In genomic region chr6:33904050-33904827, GRCh38 we compare ENCODE assay signal across 8 cellular contexts.
DNase-seq lines count a peak whose midpoint lies in the region; ATAC-seq and TF ChIP-seq lines count a peak whose summit lies in the region.

No MANE protein-coding gene starts in this region.

- peak overlapping the region; percentile 73 for H3K4me3 Mint-ChIP-seq in activated CD4-positive, alpha-beta memory T cell treated with anti-CD3 and anti-CD28 coated beads, Interleukin-2, amount 10 ng/mL, durations not matched to agents 7 days and 5 days
- peak overlapping the region; percentile 44 for H3K4me3 Mint-ChIP-seq in stimulated activated naive CD8-positive, alpha-beta T cell treated with anti-CD3 and anti-CD28 coated beads, Interleukin-15, Interleukin-2, amounts not matched to agents 100 ng/mL and 50 ng/mL, for 24 hours

- no peak overlapping the region for H3K4me3 ChIP-seq in coronary artery

- POLR2A ChIA-PET in activated CD4-positive, alpha-beta memory T cell treated with anti-CD3 and anti-CD28 coated beads, Interleukin-2, amount 10 ng/mL, durations not matched to agents 7 days and 5 days (lab: Charles Lee): interaction anchor here (0.6 to 3.4 kb wide), 17 partner anchors 9 to 1662 kb away, joined by 3 to 34 read pairs (median 4); partner anchors contain the start of genes HMGA1 and LEMD2

- TF ChIP-seq CTCF in coronary artery (IDR thresholded peaks at IDR 0.05): no peak

- peaks cover 11% of the 10 kb centered on the region for H3K27me3 Mint-ChIP-seq in activated CD4-positive, alpha-beta memory T cell treated with anti-CD3 and anti-CD28 coated beads, Interleukin-2, amount 10 ng/mL, durations not matched to agents 7 days and 5 days
- no peaks in the 10 kb centered on the region for H3K27me3 Mint-ChIP-seq in stimulated activated naive CD8-positive, alpha-beta T cell treated with anti-CD3 and anti-CD28 coated beads, Interleukin-15, Interleukin-2, amounts not matched to agents 100 ng/mL and 50 ng/mL, for 24 hours

- no peaks in the 10 kb centered on the region for H3K9me3 Mint-ChIP-seq in activated CD4-positive, alpha-beta memory T cell treated with anti-CD3 and anti-CD28 coated beads, Interleukin-2, amount 10 ng/mL, durations not matched to agents 7 days and 5 days
- H3K9me3 Mint-ChIP-seq in stimulated activated naive CD8-positive, alpha-beta T cell treated with anti-CD3 and anti-CD28 coated beads, Interleukin-15, Interleukin-2, amounts not matched to agents 100 ng/mL and 50 ng/mL, for 24 hours: no peaks in the 10 kb centered on the region

- CTCF ChIA-PET in activated CD4-positive, alpha-beta memory T cell treated with anti-CD3 and anti-CD28 coated beads, Interleukin-2, amount 10 ng/mL, durations not matched to agents 7 days and 5 days (lab: Charles Lee): interaction anchor here (0.6 to 1.6 kb wide), 17 partner anchors 11 to 1761 kb away, joined by 3 to 11 read pairs (median 5); partner anchors contain the start of genes HLA-DQB1 and UQCC2

- peak overlapping the region; percentile 99 for H3K27ac Mint-ChIP-seq in activated CD4-positive, alpha-beta memory T cell treated with anti-CD3 and anti-CD28 coated beads, Interleukin-2, amount 10 ng/mL, durations not matched to agents 7 days and 5 days
- H3K27ac Mint-ChIP-seq in stimulated activated naive CD8-positive, alpha-beta T cell treated with anti-CD3 and anti-CD28 coated beads, Interleukin-15, Interleukin-2, amounts not matched to agents 100 ng/mL and 50 ng/mL, for 24 hours: no peak overlapping the region

- H3K27ac ChIP-seq in coronary artery: no peak overlapping the region

- peaks cover 3% of the 10 kb centered on the region for H3K36me3 Mint-ChIP-seq in activated CD4-positive, alpha-beta memory T cell treated with anti-CD3 and anti-CD28 coated beads, Interleukin-2, amount 10 ng/mL, durations not matched to agents 7 days and 5 days (ENCODE audit: low read depth)
- no peaks in the 10 kb centered on the region for H3K36me3 Mint-ChIP-seq in stimulated activated naive CD8-positive, alpha-beta T cell treated with anti-CD3 and anti-CD28 coated beads, Interleukin-15, Interleukin-2, amounts not matched to agents 100 ng/mL and 50 ng/mL, for 24 hours (ENCODE audit: low read depth)

- ATAC-seq in GM19023 (IDR thresholded peaks at IDR 0.05; ENCODE audit: unreplicated experiment) (peak; percentile 60), HG03280 (IDR thresholded peaks at IDR 0.05; ENCODE audit: unreplicated experiment) (peak; percentile 53)

- H3K4me1 Mint-ChIP-seq in activated CD4-positive, alpha-beta memory T cell treated with anti-CD3 and anti-CD28 coated beads, Interleukin-2, amount 10 ng/mL, durations not matched to agents 7 days and 5 days: peaks cover 62% of the 10 kb centered on the region
- H3K4me1 Mint-ChIP-seq in stimulated activated naive CD8-positive, alpha-beta T cell treated with anti-CD3 and anti-CD28 coated beads, Interleukin-15, Interleukin-2, amounts not matched to agents 100 ng/mL and 50 ng/mL, for 24 hours (ENCODE audit: low read depth): peaks cover 54% of the 10 kb centered on the region

- peak; percentile 95 for DNase-seq in activated CD4-positive, alpha-beta memory T cell treated with anti-CD3 and anti-CD28 coated beads, Interleukin-2, amount 10 ng/mL, durations not matched to agents 7 days and 5 days
- DNase-seq in inferior parietal cortex (ENCODE audit: extremely low spot score) (peak; percentile 12), coronary artery (ENCODE audit: low spot score) (no peak), cerebellar cortex (ENCODE audit: low spot score) (no peak), NOMO-1 treated with dmso at 0.1 percent for 144 hours (lab: John Stamatoyannopoulos, UW; ENCODE audit: unreplicated experiment) (no peak)

Comparison
In these comparisons a context has a peak if more than half of its experiments do, and no peak if none do; other contexts are left out.
1. DNase-seq: peak in activated CD4-positive, alpha-beta memory T cell treated with anti-CD3 and anti-CD28 coated beads, Interleukin-2, amount 10 ng/mL, durations not matched to agents 7 days and 5 days (single experiment) and inferior parietal cortex (single experiment); none in coronary artery (single experiment), cerebellar cortex (single experiment) and NOMO-1 treated with dmso at 0.1 percent for 144 hours (single experiment).